8 cellular contexts compared by ENCODE assay signal in genomic region chr10:91887900-91888225, GRCh38. TPM values are rescaled to one million over a fixed set of nuclear protein-coding genes. Genes with fewer than 3 reads are reported as not detected.
DNase-seq lines count a peak whose midpoint lies in the region; ATAC-seq and TF ChIP-seq lines count a peak whose summit lies in the region.

No MANE protein-coding gene starts in this region.

- 7 to 11% methylated on average over 5 of the region's 5 CpGs for WGBS in esophagus, 2 donors

- no peaks in the 10 kb centered on the region for H3K9me3 ChIP-seq in BLaER1 treated with 17β-estradiol and CSF1 and Interleukin-3, amounts not matched to agents 10 nM and 100 nM (replicated peaks in 1 of 11)
- H3K9me3 ChIP-seq in OCI-LY1 (ENCODE audit: low read length) = no peaks in the 10 kb centered on the region
- H3K9me3 ChIP-seq in esophagus (ENCODE audit: control insufficient read depth in 2 of 2, insufficient read depth in 1 of 2, low read depth in 1 of 2, low read length in 1 of 2) = no peaks in the 10 kb centered on the region
- no peaks in the 10 kb centered on the region for H3K9me3 ChIP-seq in neutrophil

- peak overlapping the region; percentile 52 to 88 (median 71) for H3K4me2 ChIP-seq in BLaER1 treated with 17β-estradiol and CSF1 and Interleukin-3, amounts not matched to agents 10 nM and 100 nM
- H3K4me2 ChIP-seq in OCI-LY1 (ENCODE audit: low read length) = peak overlapping the region; percentile 51

- peaks cover 18 to 37% (median 23%) of the 10 kb centered on the region in 11 experiments for H3K27me3 ChIP-seq in BLaER1 treated with 17β-estradiol and CSF1 and Interleukin-3, amounts not matched to agents 10 nM and 100 nM
- H3K27me3 ChIP-seq in OCI-LY1 (ENCODE audit: insufficient read depth, low read length) (no peaks in the 10 kb centered on the region), esophagus (ENCODE audit: control insufficient read depth in 1 of 2, insufficient read depth in 2 of 2, low read length in 2 of 2) (no peaks in the 10 kb centered on the region), neutrophil (peaks cover 71% of the 10 kb centered on the region)

- no peak for TF ChIP-seq CTCF in OCI-LY1 (IDR thresholded peaks at IDR 0.05; ENCODE audit: low read length)
- TF ChIP-seq CTCF in neutrophil (IDR thresholded peaks at IDR 0.05) = no peak

- ATAC-seq in GM18858 (IDR thresholded peaks at IDR 0.05; ENCODE audit: unreplicated experiment) = no peak

- DNase-seq in NCI-H82 (lab: John Stamatoyannopoulos, UW) (no peak), NOMO-1 (lab: John Stamatoyannopoulos, UW; ENCODE audit: unreplicated experiment in 2 of 2) (no peak), occipital lobe (lab: John Stamatoyannopoulos, UW) (no peak)

- H3K36me3 ChIP-seq in BLaER1 treated with 17β-estradiol and CSF1 and Interleukin-3, amounts not matched to agents 10 nM and 100 nM = no peaks in the 10 kb centered on the region
- H3K36me3 ChIP-seq in OCI-LY1 (ENCODE audit: insufficient read depth, low read length) (no peaks in the 10 kb centered on the region), esophagus (ENCODE audit: control insufficient read depth in 2 of 2, insufficient read depth in 2 of 2, low read length in 1 of 2) (no peaks in the 10 kb centered on the region), neutrophil (no peaks in the 10 kb centered on the region)

- peak overlapping the region; percentile 24 to 62 (median 48); a peak in 12 of 20 replicates for H3K4me3 ChIP-seq in BLaER1 treated with 17β-estradiol and CSF1 and Interleukin-3, amounts not matched to agents 10 nM and 100 nM
- H3K4me3 ChIP-seq in OCI-LY1 (ENCODE audit: low read depth, low read length, poor library complexity, severe bottlenecking) = peak overlapping the region; percentile 45
- peak overlapping the region; percentile 50 to 55 for H3K4me3 ChIP-seq in esophagus (ENCODE audit: low read depth in 1 of 2, low read length in 2 of 2)
- H3K4me3 ChIP-seq in neutrophil (ENCODE audit: low read depth in 1 of 2, low read length in 1 of 2) = peak overlapping the region; percentile 38 to 54

- H4K20me1 ChIP-seq in BLaER1 treated with 17β-estradiol and CSF1 and Interleukin-3, amounts not matched to agents 10 nM and 100 nM = no peaks in the 10 kb centered on the region
- H4K20me1 ChIP-seq in OCI-LY1 (ENCODE audit: insufficient read depth, low read length) = no peaks in the 10 kb centered on the region

- peaks cover 12 to 32% (median 25%) of the 10 kb centered on the region in 10 experiments for H3K4me1 ChIP-seq in BLaER1 treated with 17β-estradiol and CSF1 and Interleukin-3, amounts not matched to agents 10 nM and 100 nM
- H3K4me1 ChIP-seq in OCI-LY1 (ENCODE audit: insufficient read depth, low read length, severe bottlenecking) = no peaks in the 10 kb centered on the region
- H3K4me1 ChIP-seq in esophagus (ENCODE audit: control insufficient read depth in 2 of 2, insufficient read depth in 2 of 2, low read length in 1 of 2) = peaks cover 0 to 4% of the 10 kb centered on the region in 2 donors
- H3K4me1 ChIP-seq in neutrophil (ENCODE audit: control insufficient read depth in 1 of 2, insufficient read depth in 1 of 2, low read depth in 1 of 2, low read length in 1 of 2) = peaks cover 9 to 11% of the 10 kb centered on the region in 2 experiments

- no peak overlapping the region for H3K9ac ChIP-seq in BLaER1 treated with 17β-estradiol and CSF1 and Interleukin-3, amounts not matched to agents 10 nM and 100 nM
- no peak overlapping the region for H3K9ac ChIP-seq in OCI-LY1 (ENCODE audit: low read length)

- H3F3A ChIP-seq in OCI-LY1 (ENCODE audit: insufficient read depth, low read length) = no peaks in the 10 kb centered on the region

- no peaks in the 10 kb centered on the region for H3K79me2 ChIP-seq in OCI-LY1 (ENCODE audit: insufficient read depth, low read length)

- no peaks in the 10 kb centered on the region for H3K9me2 ChIP-seq in OCI-LY1 (ENCODE audit: low read depth, low read length)

- no peak overlapping the region for H2AFZ ChIP-seq in OCI-LY1 (ENCODE audit: low read length)

- H3K27ac ChIP-seq in BLaER1 treated with 17β-estradiol and CSF1 and Interleukin-3, amounts not matched to agents 10 nM and 100 nM = no peak overlapping the region
- H3K27ac ChIP-seq in OCI-LY1 (ENCODE audit: low read depth, low read length, poor library complexity, severe bottlenecking) = no peak overlapping the region
- no peak overlapping the region for H3K27ac ChIP-seq in esophagus (ENCODE audit: low read depth in 2 of 2, low read length in 1 of 2)
- no peak overlapping the region for H3K27ac ChIP-seq in neutrophil

RNA-seq across cellular contexts. Expression of gene FGFBP3, which starts 21.4 kb away (rescaled TPM):
- polyA plus RNA-seq in esophagus = under 1 TPM; 0.74 to 0.84 TPM
- total RNA-seq in occipital lobe = 29.8 TPM

RNA-seq across cellular contexts. Expression of gene BTAF1, which starts 35.7 kb away (rescaled TPM):
- polyA plus RNA-seq in esophagus = 10 to 100 TPM; 12.9 to 13.2 TPM
- 90.6 TPM for total RNA-seq in occipital lobe
